In genomic region chr11:10725907-10726253, GRCh38 we compare ENCODE assay signal across 22 cellular contexts. TPM values are rescaled to one million over a fixed set of nuclear protein-coding genes. Genes with fewer than 3 reads are reported as not detected.
DNase-seq lines count a peak whose midpoint lies in the region; ATAC-seq and TF ChIP-seq lines count a peak whose summit lies in the region.
"Had no signal": no experiment of that assay in that cellular context is flagged by ENCODE, and none has a peak within 500 bp of the region (broad histone marks: within the 10 kb centered on the region; RNA-seq: fewer than 3 reads in every experiment).

No MANE protein-coding gene starts in this region.

- H3K79me1 ChIP-seq in trophoblast cell (ENCODE audit: low read length): peaks cover 2% of the 10 kb centered on the region

- no peak overlapping the region for H2BK5ac ChIP-seq in trophoblast cell (ENCODE audit: low read depth, low read length, poor library complexity)

- H3K79me2 ChIP-seq in trophoblast cell (ENCODE audit: control insufficient read depth, insufficient read depth, low read length, poor library complexity): no peaks in the 10 kb centered on the region
- H3K79me2 ChIP-seq: hepatocyte had no signal

- H3K36me3 ChIP-seq in GM06990 (ENCODE audit: control insufficient read depth, insufficient read depth, low read length): no peaks in the 10 kb centered on the region
- no peaks in the 10 kb centered on the region for H3K36me3 ChIP-seq in trophoblast cell (ENCODE audit: control insufficient read depth in 1 of 2, insufficient read depth in 2 of 2, low read length in 2 of 2)
- H3K36me3 ChIP-seq: cardiac muscle cell, gastrocnemius medialis, prostate gland, suprapubic skin had no signal

- no peak overlapping the region for H3K9ac ChIP-seq in trophoblast cell (ENCODE audit: low read length)

- H3K9me3 ChIP-seq in T-helper 17 cell (ENCODE audit: control insufficient read depth, low read length, poor library complexity, severe bottlenecking) (no peaks in the 10 kb centered on the region), trophoblast cell (ENCODE audit: insufficient read depth, low read depth, low read length) (no peaks in the 10 kb centered on the region)
- H3K9me3 ChIP-seq: gastrocnemius medialis, prostate gland, suprapubic skin had no signal

- no peak for TF ChIP-seq CTCF in GM06990 (IDR thresholded peaks at IDR 0.05; ENCODE audit: insufficient read depth, low read length, poor library complexity, severe bottlenecking)

- no peak overlapping the region for H2AK5ac ChIP-seq in trophoblast cell (ENCODE audit: low read length)

- DNase-seq in activated CD4-positive, alpha-beta T cell treated with anti-CD3 and anti-CD28 coated beads for 36 hours: no peak
- DNase-seq in activated CD4-positive, alpha-beta T cell treated with anti-CD3 and anti-CD28 coated beads, Interleukin-2, amount 10 ng/mL, durations not matched to agents 7 days and 5 days: no peak
- DNase-seq in GM06990 (ENCODE audit: extremely low read depth, insufficient read length): peak; percentile 13
- no peak for DNase-seq in T-helper 17 cell
- no peak for DNase-seq in trophoblast cell
- no peak for DNase-seq in NAMALWA (ENCODE audit: low spot score)
- no peak for DNase-seq in stimulated activated CD4-positive, alpha-beta T cell treated with anti-CD3 and anti-CD28 coated beads, Interleukin-12 subunit alpha, Interleukin-12 subunit beta, amount 100 ng/mL, for 4 hours
- DNase-seq: 8988T; COR-L47; endodermal cell; gastrocnemius medialis; left colon; NCI-H1436 treated with DMSO at 0.1 percent for 48 hours; NCI-H510A treated with DMSO at 0.1 percent for 48 hours; NK-92 treated with Interleukin-12 subunit alpha and Interleukin-12 subunit beta, amount 100 ng/mL, for 24 hours had no signal

- H3K27ac Mint-ChIP-seq in activated CD4-positive, alpha-beta T cell treated with anti-CD3 and anti-CD28 coated beads for 36 hours: peak overlapping the region; percentile 68
- no peak overlapping the region for H3K27ac Mint-ChIP-seq in activated CD4-positive, alpha-beta T cell treated with anti-CD3 and anti-CD28 coated beads, Interleukin-2, amount 10 ng/mL, durations not matched to agents 7 days and 5 days
- H3K27ac Mint-ChIP-seq in T-helper 17 cell: no peak overlapping the region
- H3K27ac Mint-ChIP-seq in dendritic cell treated with granulocyte-macrophage colony-stimulating factor and Interleukin-4, amounts not matched to agents 40 ng/mL and 50 ng/mL, for 4 days: peak overlapping the region; percentile 39
- H3K27ac Mint-ChIP-seq: endodermal cell, memory B cell had no signal

- no peak overlapping the region for H4K8ac ChIP-seq in trophoblast cell (ENCODE audit: low read depth, low read length)

- peaks cover 24% of the 10 kb centered on the region for H3K4me1 Mint-ChIP-seq in activated CD4-positive, alpha-beta T cell treated with anti-CD3 and anti-CD28 coated beads for 36 hours
- H3K4me1 Mint-ChIP-seq in activated CD4-positive, alpha-beta T cell treated with anti-CD3 and anti-CD28 coated beads, Interleukin-2, amount 10 ng/mL, durations not matched to agents 7 days and 5 days: peaks cover 20% of the 10 kb centered on the region
- peaks cover 13% of the 10 kb centered on the region for H3K4me1 Mint-ChIP-seq in T-helper 17 cell
- peaks cover 55% of the 10 kb centered on the region for H3K4me1 Mint-ChIP-seq in dendritic cell treated with granulocyte-macrophage colony-stimulating factor and Interleukin-4, amounts not matched to agents 40 ng/mL and 50 ng/mL, for 4 days (ENCODE audit: low read depth)

- CTCF ChIA-PET in activated CD4-positive, alpha-beta T cell treated with anti-CD3 and anti-CD28 coated beads for 36 hours (lab: Charles Lee): interaction anchor here (0.7 to 1.0 kb wide), 2 partner anchors 9 to 17 kb away, joined by 3 to 4 read pairs; no protein-coding TSS in a partner anchor
- CTCF ChIA-PET in activated CD4-positive, alpha-beta T cell treated with anti-CD3 and anti-CD28 coated beads, Interleukin-2, amount 10 ng/mL, durations not matched to agents 7 days and 5 days (lab: Charles Lee): interaction anchor here (1.1 kb wide), 1 partner anchor 17 kb away, joined by 3 read pairs; no protein-coding TSS in a partner anchor

- no peak overlapping the region for H2BK12ac ChIP-seq in trophoblast cell (ENCODE audit: low read length)

- H3K27ac ChIP-seq in trophoblast cell (ENCODE audit: low read depth, low read length): no peak overlapping the region
- H3K27ac ChIP-seq: cardiac muscle cell, coronary artery, gastrocnemius medialis, hepatocyte, prostate gland, suprapubic skin had no signal

- H3K4me3 ChIP-seq in GM06990 (replicated peaks; ENCODE audit: low read depth, low read length) (no peak overlapping the region), trophoblast cell (ENCODE audit: low read depth, low read length) (no peak overlapping the region)
- H3K4me3 ChIP-seq: cardiac muscle cell, coronary artery, gastrocnemius medialis, hepatocyte, prostate gland, suprapubic skin had no signal

- no peaks in the 10 kb centered on the region for H3K9me3 Mint-ChIP-seq in activated CD4-positive, alpha-beta T cell treated with anti-CD3 and anti-CD28 coated beads for 36 hours (ENCODE audit: low read depth)
- H3K9me3 Mint-ChIP-seq in activated CD4-positive, alpha-beta T cell treated with anti-CD3 and anti-CD28 coated beads, Interleukin-2, amount 10 ng/mL, durations not matched to agents 7 days and 5 days: no peaks in the 10 kb centered on the region
- no peaks in the 10 kb centered on the region for H3K9me3 Mint-ChIP-seq in dendritic cell treated with granulocyte-macrophage colony-stimulating factor and Interleukin-4, amounts not matched to agents 40 ng/mL and 50 ng/mL, for 4 days
- H3K9me3 Mint-ChIP-seq: endodermal cell, memory B cell had no signal

- peak; percentile 74 for ATAC-seq in activated CD4-positive, alpha-beta T cell treated with anti-CD3 and anti-CD28 coated beads for 36 hours
- ATAC-seq in T-helper 17 cell: peak; percentile 16
- ATAC-seq: gastrocnemius medialis, left colon had no signal

- peaks cover 15% of the 10 kb centered on the region for H3K27me3 Mint-ChIP-seq in activated CD4-positive, alpha-beta T cell treated with anti-CD3 and anti-CD28 coated beads for 36 hours
- peaks cover 20% of the 10 kb centered on the region for H3K27me3 Mint-ChIP-seq in activated CD4-positive, alpha-beta T cell treated with anti-CD3 and anti-CD28 coated beads, Interleukin-2, amount 10 ng/mL, durations not matched to agents 7 days and 5 days
- peaks cover 14% of the 10 kb centered on the region for H3K27me3 Mint-ChIP-seq in T-helper 17 cell
- H3K27me3 Mint-ChIP-seq in dendritic cell treated with granulocyte-macrophage colony-stimulating factor and Interleukin-4, amounts not matched to agents 40 ng/mL and 50 ng/mL, for 4 days: peaks cover 86% of the 10 kb centered on the region
- H3K27me3 Mint-ChIP-seq: memory B cell had no signal

- POLR2A ChIA-PET in activated CD4-positive, alpha-beta T cell treated with anti-CD3 and anti-CD28 coated beads for 36 hours (lab: Charles Lee): interaction anchor here (0.6 to 0.7 kb wide), 3 partner anchors 45 to 274 kb away, joined by 4 to 5 read pairs (median 4); no protein-coding TSS in a partner anchor
- POLR2A ChIA-PET in activated CD4-positive, alpha-beta T cell treated with anti-CD3 and anti-CD28 coated beads, Interleukin-2, amount 10 ng/mL, durations not matched to agents 7 days and 5 days (lab: Charles Lee): no interaction called here

- no peak overlapping the region for H4K91ac ChIP-seq in trophoblast cell (ENCODE audit: low read depth, low read length)

- H3K18ac ChIP-seq in trophoblast cell (ENCODE audit: low read length): no peak overlapping the region

- intact Hi-C loops in activated CD4-positive, alpha-beta T cell treated with anti-CD3 and anti-CD28 coated beads for 36 hours (cut with DNase I, micrococcal nuclease): loop anchor here in 1 of 2 experiments (2.0 kb wide), 1 partner anchor 185 kb away; the partner anchor contains the start of gene RNF141
- intact Hi-C loops in dendritic cell treated with granulocyte-macrophage colony-stimulating factor and Interleukin-4, amounts not matched to agents 40 ng/mL and 50 ng/mL, for 4 days (cut with micrococcal nuclease): loop anchor here (10.0 kb wide), 1 partner anchor 51 kb away; no protein-coding TSS in a partner anchor

- no peak overlapping the region for H4K12ac ChIP-seq in trophoblast cell (ENCODE audit: low read depth, low read length)

- H3K4me3 Mint-ChIP-seq in activated CD4-positive, alpha-beta T cell treated with anti-CD3 and anti-CD28 coated beads for 36 hours: no peak overlapping the region
- no peak overlapping the region for H3K4me3 Mint-ChIP-seq in activated CD4-positive, alpha-beta T cell treated with anti-CD3 and anti-CD28 coated beads, Interleukin-2, amount 10 ng/mL, durations not matched to agents 7 days and 5 days
- H3K4me3 Mint-ChIP-seq in T-helper 17 cell: no peak overlapping the region
- no peak overlapping the region for H3K4me3 Mint-ChIP-seq in dendritic cell treated with granulocyte-macrophage colony-stimulating factor and Interleukin-4, amounts not matched to agents 40 ng/mL and 50 ng/mL, for 4 days
- H3K4me3 Mint-ChIP-seq: endodermal cell, memory B cell had no signal

- no peaks in the 10 kb centered on the region for H3K4me1 ChIP-seq in trophoblast cell (ENCODE audit: control insufficient read depth in 1 of 2, insufficient read depth in 2 of 2, low read length in 2 of 2)
- H3K4me1 ChIP-seq: gastrocnemius medialis, prostate gland had no signal

- no peak overlapping the region for H3K23ac ChIP-seq in trophoblast cell (ENCODE audit: low read length)

- H3K36me3 Mint-ChIP-seq in activated CD4-positive, alpha-beta T cell treated with anti-CD3 and anti-CD28 coated beads for 36 hours (ENCODE audit: low read depth): no peaks in the 10 kb centered on the region
- peaks cover 2% of the 10 kb centered on the region for H3K36me3 Mint-ChIP-seq in activated CD4-positive, alpha-beta T cell treated with anti-CD3 and anti-CD28 coated beads, Interleukin-2, amount 10 ng/mL, durations not matched to agents 7 days and 5 days (ENCODE audit: low read depth)
- H3K36me3 Mint-ChIP-seq in T-helper 17 cell (ENCODE audit: low read depth): no peaks in the 10 kb centered on the region
- H3K36me3 Mint-ChIP-seq in dendritic cell treated with granulocyte-macrophage colony-stimulating factor and Interleukin-4, amounts not matched to agents 40 ng/mL and 50 ng/mL, for 4 days (ENCODE audit: low read depth): no peaks in the 10 kb centered on the region
- H3K36me3 Mint-ChIP-seq: memory B cell had no signal

- H2AFZ ChIP-seq in trophoblast cell (ENCODE audit: insufficient read depth, low read length, poor library complexity): no peak overlapping the region
- H2AFZ ChIP-seq: hepatocyte had no signal

- no peak overlapping the region for H3K4me2 ChIP-seq in trophoblast cell (ENCODE audit: low read length)
- H3K4me2 ChIP-seq: hepatocyte had no signal

- no peak overlapping the region for H2BK120ac ChIP-seq in trophoblast cell (ENCODE audit: insufficient read depth, low read length, poor library complexity)

- H3K4ac ChIP-seq in trophoblast cell (ENCODE audit: low read depth, low read length): no peak overlapping the region

- H3K27me3 ChIP-seq in GM06990 (replicated peaks; ENCODE audit: control insufficient read depth, insufficient read depth, low read length) (no peaks in the 10 kb centered on the region), trophoblast cell (ENCODE audit: insufficient read depth, low read length) (no peaks in the 10 kb centered on the region)
- H3K27me3 ChIP-seq: cardiac muscle cell, gastrocnemius medialis, hepatocyte, suprapubic skin had no signal

- no peak overlapping the region for H3K14ac ChIP-seq in trophoblast cell (ENCODE audit: low read length)

RNA-seq across cellular contexts. Expression of gene CTR9, which starts 25.2 kb away (rescaled TPM):
- total RNA-seq in activated CD4-positive, alpha-beta T cell treated with anti-CD3 and anti-CD28 coated beads for 36 hours: 10 to 100 TPM; 39.7 to 43.9 TPM
- 10 to 100 TPM; 45.3 to 47.0 TPM for total RNA-seq in activated CD4-positive, alpha-beta T cell treated with anti-CD3 and anti-CD28 coated beads, Interleukin-2, amount 10 ng/mL, durations not matched to agents 7 days and 5 days
- total RNA-seq in T-helper 17 cell: 10 to 100 TPM; 27.3 to 28.8 TPM
- polyA plus RNA-seq in trophoblast cell (2013): 27.9 and 28.4 TPM in 2 replicates

RNA-seq across cellular contexts. Expression of gene IRAG1, which starts 32.3 kb away (rescaled TPM):
- not detected for total RNA-seq in activated CD4-positive, alpha-beta T cell treated with anti-CD3 and anti-CD28 coated beads for 36 hours
- total RNA-seq in activated CD4-positive, alpha-beta T cell treated with anti-CD3 and anti-CD28 coated beads, Interleukin-2, amount 10 ng/mL, durations not matched to agents 7 days and 5 days: not detected
- under 1 TPM; 0.17 to 0.99 TPM for total RNA-seq in T-helper 17 cell
- 1.5 and 1.9 TPM in 2 replicates for polyA plus RNA-seq in trophoblast cell (2013)

Comparison
In these comparisons a context has a peak if more than half of its experiments do, and no peak if none do; other contexts are left out.
1. H3K27ac Mint-ChIP-seq: peak in activated CD4-positive, alpha-beta T cell treated with anti-CD3 and anti-CD28 coated beads for 36 hours (single experiment) and dendritic cell treated with granulocyte-macrophage colony-stimulating factor and Interleukin-4, amounts not matched to agents 40 ng/mL and 50 ng/mL, for 4 days (single experiment); none in activated CD4-positive, alpha-beta T cell treated with anti-CD3 and anti-CD28 coated beads, Interleukin-2, amount 10 ng/mL, durations not matched to agents 7 days and 5 days (single experiment) and T-helper 17 cell (single experiment).